Comparison of ENCODE assay signal across 13 cellular contexts in the genomic region with DNA sequence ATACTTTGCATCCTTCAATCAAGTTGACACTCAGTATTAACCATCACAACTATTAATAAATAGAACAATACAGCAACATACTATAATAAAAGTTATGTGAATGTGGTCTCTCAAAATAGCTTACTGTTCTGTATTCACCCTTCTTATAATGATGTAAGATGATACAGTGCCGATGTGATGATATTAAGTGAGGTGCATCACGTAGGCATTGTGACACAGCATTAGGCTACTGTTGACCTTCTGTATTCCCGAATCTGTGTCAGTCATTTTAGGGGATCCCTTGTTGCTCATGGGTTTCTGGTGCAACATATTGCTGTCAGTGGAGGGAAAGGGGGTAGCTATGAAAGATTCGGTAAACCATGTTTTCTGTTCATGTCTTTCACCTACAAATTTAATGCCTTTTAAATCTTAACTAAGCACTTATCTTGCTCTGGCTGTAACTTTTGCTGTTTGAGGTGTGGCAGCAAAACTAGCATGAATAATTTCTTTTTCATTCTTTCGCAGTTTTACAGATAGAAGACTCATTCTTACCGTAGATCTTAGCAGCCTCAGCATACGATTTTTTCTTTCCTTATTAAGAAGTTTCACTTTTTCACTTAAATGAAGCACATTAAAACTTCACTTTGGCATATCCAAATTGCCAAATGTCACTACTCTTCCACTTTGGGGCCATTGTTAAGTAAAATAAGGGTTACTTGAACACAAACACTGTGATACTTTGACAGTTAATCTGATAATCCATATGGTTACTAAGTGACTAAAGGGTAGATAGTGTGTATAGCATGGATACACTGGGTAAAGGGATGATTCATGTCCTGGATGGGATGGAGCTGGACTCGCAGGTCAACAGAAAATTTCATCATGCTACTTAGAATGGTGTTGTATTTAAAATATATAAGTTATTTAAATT. TPM values are rescaled to one million over a fixed set of nuclear protein-coding genes. Genes with fewer than 3 reads are reported as not detected.
DNase-seq lines count a peak whose midpoint lies in the region; ATAC-seq and TF ChIP-seq lines count a peak whose summit lies in the region.
"Had no signal": no experiment of that assay in that cellular context is flagged by ENCODE, and none has a peak within 500 bp of the region (broad histone marks: within the 10 kb centered on the region; RNA-seq: fewer than 3 reads in every experiment).

No MANE protein-coding gene starts in this region.

- no peak for TF ChIP-seq POLR2A in gastrocnemius medialis (IDR thresholded peaks at IDR 0.05)

- CTCF ChIA-PET in activated CD4-positive, alpha-beta memory T cell treated with anti-CD3 and anti-CD28 coated beads for 36 hours (lab: Charles Lee) = no interaction called here
- CTCF ChIA-PET in activated CD4-positive, alpha-beta memory T cell treated with anti-CD3 and anti-CD28 coated beads, Interleukin-2, amount 10 ng/mL, durations not matched to agents 7 days and 5 days (lab: Charles Lee) = no interaction called here

- POLR2A ChIA-PET in activated CD4-positive, alpha-beta memory T cell treated with anti-CD3 and anti-CD28 coated beads for 36 hours (lab: Charles Lee) = no interaction called here
- POLR2A ChIA-PET in activated CD4-positive, alpha-beta memory T cell treated with anti-CD3 and anti-CD28 coated beads, Interleukin-2, amount 10 ng/mL, durations not matched to agents 7 days and 5 days (lab: Charles Lee) = no interaction called here

- H3K27ac ChIP-seq in gastrocnemius medialis = peak overlapping the region; percentile 44 to 78 (median 62)
- H3K27ac ChIP-seq in WERI-Rb-1 = no peak overlapping the region
- no peak overlapping the region for H3K27ac ChIP-seq in heart right ventricle
- H3K27ac ChIP-seq: thyroid gland had no signal

- no peaks in the 10 kb centered on the region for H3K9me3 Mint-ChIP-seq in activated CD4-positive, alpha-beta memory T cell treated with anti-CD3 and anti-CD28 coated beads for 36 hours
- no peaks in the 10 kb centered on the region for H3K9me3 Mint-ChIP-seq in activated CD4-positive, alpha-beta memory T cell treated with anti-CD3 and anti-CD28 coated beads, Interleukin-2, amount 10 ng/mL, durations not matched to agents 7 days and 5 days
- H3K9me3 Mint-ChIP-seq: activated naive CD4-positive, alpha-beta T cell treated with anti-CD3 and anti-CD28 coated beads, Interleukin-2, amount 50 U/mL, for 72 hours; naive B cell had no signal

- peaks cover 4% of the 10 kb centered on the region for H3K36me3 Mint-ChIP-seq in activated CD4-positive, alpha-beta memory T cell treated with anti-CD3 and anti-CD28 coated beads for 36 hours
- H3K36me3 Mint-ChIP-seq in activated CD4-positive, alpha-beta memory T cell treated with anti-CD3 and anti-CD28 coated beads, Interleukin-2, amount 10 ng/mL, durations not matched to agents 7 days and 5 days (ENCODE audit: low read depth) = peaks cover 5% of the 10 kb centered on the region
- H3K36me3 Mint-ChIP-seq: naive B cell had no signal

- H3K4me1 Mint-ChIP-seq in activated CD4-positive, alpha-beta memory T cell treated with anti-CD3 and anti-CD28 coated beads for 36 hours (ENCODE audit: low read depth) = peaks cover 49% of the 10 kb centered on the region
- H3K4me1 Mint-ChIP-seq in activated CD4-positive, alpha-beta memory T cell treated with anti-CD3 and anti-CD28 coated beads, Interleukin-2, amount 10 ng/mL, durations not matched to agents 7 days and 5 days = peaks cover 9% of the 10 kb centered on the region

- TF ChIP-seq CTCF in gastrocnemius medialis (IDR thresholded peaks at IDR 0.05 in 4 of 5, conservative IDR thresholded peaks at IDR 0.05 in 1 of 5) (no peak), WERI-Rb-1 (IDR thresholded peaks at IDR 0.05; ENCODE audit: low read depth, low read length) (no peak), heart right ventricle (IDR thresholded peaks at IDR 0.05) (no peak)

- H3K36me3 ChIP-seq in gastrocnemius medialis = no peaks in the 10 kb centered on the region
- H3K36me3 ChIP-seq in WERI-Rb-1 = no peaks in the 10 kb centered on the region
- peaks cover 0 to 3% (median 0%) of the 10 kb centered on the region in 9 donors for H3K36me3 ChIP-seq in heart right ventricle
- H3K36me3 ChIP-seq: thyroid gland had no signal

- ATAC-seq in esophagus mucosa (peak; percentile 83), gastrocnemius medialis (peak; percentile 85 to 86), heart right ventricle (no peak)
- ATAC-seq: sciatic nerve had no signal

- H3K27me3 Mint-ChIP-seq in activated CD4-positive, alpha-beta memory T cell treated with anti-CD3 and anti-CD28 coated beads for 36 hours = no peaks in the 10 kb centered on the region
- no peaks in the 10 kb centered on the region for H3K27me3 Mint-ChIP-seq in activated CD4-positive, alpha-beta memory T cell treated with anti-CD3 and anti-CD28 coated beads, Interleukin-2, amount 10 ng/mL, durations not matched to agents 7 days and 5 days
- H3K27me3 Mint-ChIP-seq: naive B cell had no signal

- in situ Hi-C loops in gastrocnemius medialis (cut with MboI; ENCODE audit: low sequenced_read_pairs in 4 of 4) = no loop called here

- H3K27me3 ChIP-seq in gastrocnemius medialis (no peaks in the 10 kb centered on the region), WERI-Rb-1 (ENCODE audit: insufficient read depth, low read depth, severe bottlenecking) (no peaks in the 10 kb centered on the region), heart right ventricle (no peaks in the 10 kb centered on the region)
- H3K27me3 ChIP-seq: thyroid gland had no signal

- H3K9me3 ChIP-seq in gastrocnemius medialis (no peaks in the 10 kb centered on the region), WERI-Rb-1 (ENCODE audit: severe bottlenecking) (no peaks in the 10 kb centered on the region), heart right ventricle (no peaks in the 10 kb centered on the region)
- H3K9me3 ChIP-seq: thyroid gland had no signal

- no peak overlapping the region for H3K4me3 Mint-ChIP-seq in activated CD4-positive, alpha-beta memory T cell treated with anti-CD3 and anti-CD28 coated beads for 36 hours
- H3K4me3 Mint-ChIP-seq in activated CD4-positive, alpha-beta memory T cell treated with anti-CD3 and anti-CD28 coated beads, Interleukin-2, amount 10 ng/mL, durations not matched to agents 7 days and 5 days = no peak overlapping the region
- H3K4me3 Mint-ChIP-seq: naive B cell had no signal

- H3K27ac Mint-ChIP-seq in activated CD4-positive, alpha-beta memory T cell treated with anti-CD3 and anti-CD28 coated beads for 36 hours = peak overlapping the region; percentile 0
- no peak overlapping the region for H3K27ac Mint-ChIP-seq in activated CD4-positive, alpha-beta memory T cell treated with anti-CD3 and anti-CD28 coated beads, Interleukin-2, amount 10 ng/mL, durations not matched to agents 7 days and 5 days
- H3K27ac Mint-ChIP-seq: naive B cell had no signal

- H3K4me3 ChIP-seq in gastrocnemius medialis = peak overlapping the region in 1 of 4 donors; percentile 3
- no peak overlapping the region for H3K4me3 ChIP-seq in WERI-Rb-1 (ENCODE audit: low read depth, low read length)
- H3K4me3 ChIP-seq in heart right ventricle = no peak overlapping the region
- H3K4me3 ChIP-seq: thyroid gland had no signal

- H3K4me1 ChIP-seq in gastrocnemius medialis = peaks cover 28 to 56% of the 10 kb centered on the region in 2 donors
- peaks cover 0 to 72% (median 29%) of the 10 kb centered on the region in 9 donors for H3K4me1 ChIP-seq in heart right ventricle

- WGBS in heart right ventricle, 2 donors = 87 to 88% methylated on average over 8 of the region's 8 CpGs

- intact Hi-C loops in activated CD4-positive, alpha-beta memory T cell treated with anti-CD3 and anti-CD28 coated beads for 36 hours (cut with micrococcal nuclease) = no loop called here
- intact Hi-C loops in gastrocnemius medialis (cut with DNase I; ENCODE audit: low total_unique reads) = no loop called here
- intact Hi-C loops in heart right ventricle (cut with DNase I) = no loop called here

- no peak for DNase-seq in activated CD4-positive, alpha-beta memory T cell treated with anti-CD3 and anti-CD28 coated beads for 36 hours
- no peak for DNase-seq in activated CD4-positive, alpha-beta memory T cell treated with anti-CD3 and anti-CD28 coated beads, Interleukin-2, amount 10 ng/mL, durations not matched to agents 7 days and 5 days
- DNase-seq in RKO (ENCODE audit: low spot score) = peak; percentile 43
- no peak for DNase-seq in gastrocnemius medialis
- no peak for DNase-seq in islet precursor cell
- DNase-seq in WERI-Rb-1 = no peak
- no peak for DNase-seq in heart right ventricle
- DNase-seq: DND-41, naive B cell, thyroid gland had no signal

RNA-seq across cellular contexts. Expression of a gene that starts 29.6 kb away (rescaled TPM):
- total RNA-seq in activated CD4-positive, alpha-beta memory T cell treated with anti-CD3 and anti-CD28 coated beads for 36 hours = 10 to 100 TPM; 28.2 to 32.7 TPM
- 10 to 100 TPM; 19.7 to 21.3 TPM for total RNA-seq in activated CD4-positive, alpha-beta memory T cell treated with anti-CD3 and anti-CD28 coated beads, Interleukin-2, amount 10 ng/mL, durations not matched to agents 7 days and 5 days
- total RNA-seq in esophagus mucosa = 28.3 TPM
- 10 to 100 TPM; 14.4 to 34.2 (median 18.4) TPM for total RNA-seq in gastrocnemius medialis
- 10 to 100 TPM; 14.6 to 23.7 (median 21.5) TPM for total RNA-seq in heart right ventricle
- 1 to 10 TPM; 1.7 to 5.6 TPM for polyA plus RNA-seq in heart right ventricle

Comparison
In these comparisons a context has a peak if more than half of its experiments do, and no peak if none do; other contexts are left out.
1. ATAC-seq: peak in esophagus mucosa (single experiment) and gastrocnemius medialis (2 of 2); none in heart right ventricle (0 of 8).
2. H3K27ac ChIP-seq: peak in gastrocnemius medialis (4 of 4); none in WERI-Rb-1 (single experiment) and heart right ventricle (0 of 10).